8 cellular contexts compared by ENCODE assay signal in the genomic region with DNA sequence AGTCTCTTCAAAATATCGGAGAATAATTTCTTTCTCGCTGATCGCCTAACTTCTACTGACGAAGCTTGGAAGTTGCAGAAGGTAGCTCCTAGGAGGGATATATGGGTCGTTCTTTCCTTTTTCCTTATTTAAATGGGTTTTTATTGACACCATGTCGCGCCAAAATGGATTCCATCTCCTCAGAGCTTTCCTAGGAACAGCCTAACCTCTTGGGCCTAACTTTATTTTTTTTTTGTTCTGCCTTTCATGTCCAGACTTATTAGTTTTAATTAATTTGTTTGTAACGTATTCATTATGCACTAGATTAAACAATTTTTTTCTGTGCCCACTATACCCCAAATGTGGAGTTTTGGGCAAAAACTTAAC.
DNase-seq lines count a peak whose midpoint lies in the region; ATAC-seq and TF ChIP-seq lines count a peak whose summit lies in the region.

No MANE protein-coding gene starts in this region.

- peak overlapping the region; percentile 79; the same call in 1 of the 2 replicates for H2AFZ ChIP-seq in GM23338

- H3K4me3 ChIP-seq in AG04450 (ENCODE audit: low read depth, low read length) (peak overlapping the region; percentile 76), GM23338 (peak overlapping the region; percentile 88), iPS DF 6.9 (ENCODE audit: low read length) (peak overlapping the region; percentile 98)

- no peaks in the 10 kb centered on the region for H3K9me2 ChIP-seq in GM23338 (ENCODE audit: insufficient read depth)

- H3K27me3 ChIP-seq in AG04450 (ENCODE audit: control insufficient read depth, insufficient read depth, low read length) = no peaks in the 10 kb centered on the region
- no peaks in the 10 kb centered on the region for H3K27me3 ChIP-seq in GM23338 (ENCODE audit: insufficient read depth)
- no peaks in the 10 kb centered on the region for H3K27me3 ChIP-seq in iPS DF 6.9 (ENCODE audit: control insufficient read depth, insufficient read depth, low read length)

- no peaks in the 10 kb centered on the region for H3K36me3 ChIP-seq in GM23338 (ENCODE audit: insufficient read depth)
- no peaks in the 10 kb centered on the region for H3K36me3 ChIP-seq in iPS DF 6.9 (ENCODE audit: control insufficient read depth, insufficient read depth, low read length)

- ATAC-seq in GM23338 (no peak; the same call in 2 of the 3 replicates), GM19452 (IDR thresholded peaks at IDR 0.05; ENCODE audit: unreplicated experiment) (no peak)
- no peak for ATAC-seq in activated CD8-positive, alpha-beta T cell treated with anti-CD3 and anti-CD28 coated beads, Interleukin-2, amount 10 ng/mL, durations not matched to agents 7 days and 5 days
- no peak for ATAC-seq in stimulated activated naive CD8-positive, alpha-beta T cell treated with anti-CD3 and anti-CD28 coated beads, Interleukin-15, amount 100 ng/mL, for 72 hours

- H3K27ac ChIP-seq in AG04450 (ENCODE audit: low read depth, low read length) (peak overlapping the region; percentile 65), GM23338 (ENCODE audit: low read depth) (peak overlapping the region; percentile 96), iPS DF 6.9 (ENCODE audit: low read length) (no peak overlapping the region)

- no peaks in the 10 kb centered on the region for H3K9me3 ChIP-seq in AG04450 (ENCODE audit: control insufficient read depth, insufficient read depth, low read length)
- no peaks in the 10 kb centered on the region for H3K9me3 ChIP-seq in iPS DF 6.9 (ENCODE audit: control insufficient read depth, insufficient read depth, low read length)

- CTCF ChIA-PET in AG04450 (lab: Charles Lee) = interaction anchor here (1.1 kb wide), 1 partner anchor 190 kb away, joined by 3 read pairs; no protein-coding TSS in a partner anchor
- CTCF ChIA-PET in activated CD8-positive, alpha-beta T cell treated with anti-CD3 and anti-CD28 coated beads, Interleukin-2, amount 10 ng/mL, durations not matched to agents 7 days and 5 days (lab: Charles Lee) = no interaction called here

- H3K4me1 Mint-ChIP-seq in GM23338 = peaks cover 11% of the 10 kb centered on the region; the same call in 2 of the 3 replicates
- peaks cover 17% of the 10 kb centered on the region for H3K4me1 Mint-ChIP-seq in activated CD8-positive, alpha-beta T cell treated with anti-CD3 and anti-CD28 coated beads, Interleukin-2, amount 10 ng/mL, durations not matched to agents 7 days and 5 days (ENCODE audit: low read depth)
- H3K4me1 Mint-ChIP-seq in stimulated activated naive CD8-positive, alpha-beta T cell treated with anti-CD3 and anti-CD28 coated beads, Interleukin-15, amount 100 ng/mL, for 72 hours = peaks cover 5% of the 10 kb centered on the region

- WGBS in iPS DF 6.9 (ENCODE audit: insufficient coverage, insufficient read length) = no CpG with 5 or more reads among the region's 8 CpGs

- no peak for TF ChIP-seq CTCF in AG04450 (IDR thresholded peaks at IDR 0.05; ENCODE audit: low read depth, low read length)
- TF ChIP-seq CTCF in GM23338 (conservative IDR thresholded peaks at IDR 0.05; ENCODE audit: low read depth in 2 of 2) = no peak

- DNase-seq in AG04450 (ENCODE audit: low read depth, low spot score) = no peak
- no peak for DNase-seq in GM23338 (ENCODE audit: low spot score)
- no peak for DNase-seq in activated CD8-positive, alpha-beta T cell treated with anti-CD3 and anti-CD28 coated beads, Interleukin-2, amount 10 ng/mL, durations not matched to agents 7 days and 5 days
- DNase-seq in iPS DF 6.9 (ENCODE audit: low read depth, low spot score) = no peak
- DNase-seq in stimulated activated naive CD8-positive, alpha-beta T cell treated with anti-CD3 and anti-CD28 coated beads, Interleukin-15, amount 100 ng/mL, for 72 hours = no peak
- no peak for DNase-seq in SKM-1 (lab: John Stamatoyannopoulos, UW; ENCODE audit: unreplicated experiment)
- no peak for DNase-seq in A172 (ENCODE audit: low spot score)

- H3K27me3 Mint-ChIP-seq in GM23338 (ENCODE audit: insufficient read depth, low read depth, poor library complexity) = no peaks in the 10 kb centered on the region
- H3K27me3 Mint-ChIP-seq in activated CD8-positive, alpha-beta T cell treated with anti-CD3 and anti-CD28 coated beads, Interleukin-2, amount 10 ng/mL, durations not matched to agents 7 days and 5 days (ENCODE audit: low read depth) = no peaks in the 10 kb centered on the region
- no peaks in the 10 kb centered on the region for H3K27me3 Mint-ChIP-seq in stimulated activated naive CD8-positive, alpha-beta T cell treated with anti-CD3 and anti-CD28 coated beads, Interleukin-15, amount 100 ng/mL, for 72 hours

- H3K9me3 Mint-ChIP-seq in GM23338 = no peaks in the 10 kb centered on the region
- no peaks in the 10 kb centered on the region for H3K9me3 Mint-ChIP-seq in activated CD8-positive, alpha-beta T cell treated with anti-CD3 and anti-CD28 coated beads, Interleukin-2, amount 10 ng/mL, durations not matched to agents 7 days and 5 days (ENCODE audit: insufficient read depth)
- H3K9me3 Mint-ChIP-seq in stimulated activated naive CD8-positive, alpha-beta T cell treated with anti-CD3 and anti-CD28 coated beads, Interleukin-15, amount 100 ng/mL, for 72 hours = no peaks in the 10 kb centered on the region

- POLR2A ChIA-PET in AG04450 (lab: Yijun Ruan, JAX) = no interaction called here
- POLR2A ChIA-PET in activated CD8-positive, alpha-beta T cell treated with anti-CD3 and anti-CD28 coated beads, Interleukin-2, amount 10 ng/mL, durations not matched to agents 7 days and 5 days (lab: Charles Lee) = interaction anchor here (0.8 kb wide), 1 partner anchor 33 kb away, joined by 5 read pairs; no protein-coding TSS in a partner anchor

- H4K20me1 ChIP-seq in GM23338 (replicated peaks; ENCODE audit: insufficient read depth) = no peaks in the 10 kb centered on the region; the same call in 1 of the 2 replicates

- H3K4me3 Mint-ChIP-seq in GM23338 = peak overlapping the region; percentile 93
- peak overlapping the region; percentile 81 for H3K4me3 Mint-ChIP-seq in activated CD8-positive, alpha-beta T cell treated with anti-CD3 and anti-CD28 coated beads, Interleukin-2, amount 10 ng/mL, durations not matched to agents 7 days and 5 days
- H3K4me3 Mint-ChIP-seq in stimulated activated naive CD8-positive, alpha-beta T cell treated with anti-CD3 and anti-CD28 coated beads, Interleukin-15, amount 100 ng/mL, for 72 hours = peak overlapping the region; percentile 81 to 82

- H3K27ac Mint-ChIP-seq in GM23338 = peak overlapping the region; percentile 99
- H3K27ac Mint-ChIP-seq in activated CD8-positive, alpha-beta T cell treated with anti-CD3 and anti-CD28 coated beads, Interleukin-2, amount 10 ng/mL, durations not matched to agents 7 days and 5 days = peak overlapping the region; percentile 97
- H3K27ac Mint-ChIP-seq in stimulated activated naive CD8-positive, alpha-beta T cell treated with anti-CD3 and anti-CD28 coated beads, Interleukin-15, amount 100 ng/mL, for 72 hours = peak overlapping the region; percentile 82 to 97

- H3K4me2 ChIP-seq in GM23338 = peak overlapping the region; percentile 89

- no peaks in the 10 kb centered on the region for H3F3A ChIP-seq in GM23338 (replicated peaks; ENCODE audit: low read depth)

- no peaks in the 10 kb centered on the region for H3K4me1 ChIP-seq in GM23338 (ENCODE audit: insufficient read depth)
- H3K4me1 ChIP-seq in iPS DF 6.9 (ENCODE audit: control insufficient read depth, insufficient read depth, low read length) = no peaks in the 10 kb centered on the region

- peaks cover 54% of the 10 kb centered on the region for H3K79me2 ChIP-seq in GM23338 (replicated peaks; ENCODE audit: insufficient read depth)

- peaks cover 35% of the 10 kb centered on the region for H3K36me3 Mint-ChIP-seq in GM23338 (ENCODE audit: low read depth)
- H3K36me3 Mint-ChIP-seq in activated CD8-positive, alpha-beta T cell treated with anti-CD3 and anti-CD28 coated beads, Interleukin-2, amount 10 ng/mL, durations not matched to agents 7 days and 5 days (ENCODE audit: low read depth) = peaks cover 12% of the 10 kb centered on the region

TF ChIP-seq in GM23338, 12 proteins besides CTCF, POLR2A, EP300 and RAD21 (continues in another document):
- TF ChIP-seq POLR2AphosphoS5 (IDR thresholded peaks at IDR 0.05; ENCODE audit: low read depth) = no peak
